ENCODE assay signal across 20 cellular contexts in the genomic region with DNA sequence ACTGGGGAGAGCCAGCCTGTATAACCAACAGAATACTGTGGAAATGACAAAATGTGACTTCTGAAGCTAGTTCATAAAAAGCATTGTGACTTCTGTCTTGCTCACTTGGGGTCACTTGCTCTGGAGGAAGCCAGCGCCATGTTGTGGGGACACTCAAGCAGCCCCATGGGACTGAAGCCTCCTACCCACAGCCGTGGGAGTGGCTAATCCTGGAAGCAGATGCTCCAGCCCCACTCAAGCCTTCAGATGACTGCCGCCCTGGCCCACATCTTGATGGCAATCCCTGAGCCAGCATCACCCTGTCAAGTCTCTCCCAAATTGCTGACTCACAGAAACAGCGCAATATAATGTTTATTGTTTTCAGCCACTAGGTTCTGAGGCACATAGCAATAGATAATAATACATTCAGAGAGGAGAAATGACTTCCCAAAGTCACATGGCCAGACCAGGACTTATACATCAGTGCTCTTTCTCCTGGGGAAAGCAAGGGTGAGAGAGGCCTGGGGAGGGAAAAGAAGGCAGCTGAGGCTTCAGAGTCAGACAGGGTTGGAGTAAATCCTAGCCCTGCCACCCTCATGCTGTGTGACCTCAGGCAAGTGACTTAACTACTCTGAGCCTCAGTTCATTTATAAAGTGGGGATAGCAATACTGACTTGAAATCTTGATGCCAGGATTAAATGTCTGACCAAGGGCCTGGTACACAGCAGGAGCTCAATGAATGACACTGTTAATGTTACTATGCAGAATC. TPM values are rescaled to one million over a fixed set of nuclear protein-coding genes. Genes with fewer than 3 reads are reported as not detected.
DNase-seq lines count a peak whose midpoint lies in the region; ATAC-seq, FAIRE-seq and TF ChIP-seq lines count a peak whose summit lies in the region.
"Had no signal": no experiment of that assay in that cellular context is flagged by ENCODE, and none has a peak within 500 bp of the region (broad histone marks: within the 10 kb centered on the region; RNA-seq: fewer than 3 reads in every experiment).

No MANE protein-coding gene starts in this region.

- no peak for TF ChIP-seq EP300 in K562 (IDR thresholded peaks at IDR 0.05; ENCODE audit: low read length)

- H4K20me1 ChIP-seq in K562 (replicated peaks; ENCODE audit: control insufficient read depth, insufficient read depth, low read length), result no peaks in the 10 kb centered on the region

- H3K4me3 ChIP-seq in GM12865 (ENCODE audit: low read depth, low read length), result peak overlapping the region; percentile 71
- no peak overlapping the region for H3K4me3 ChIP-seq in HEK293 (ENCODE audit: low read depth, low read length)
- H3K4me3 ChIP-seq in K562, result no peak overlapping the region
- H3K4me3 ChIP-seq: GM23338 had no signal

- TF ChIP-seq RAD21 in K562 (CRISPR knock-in tag; conservative IDR thresholded peaks at IDR 0.05 in 1 of 2, IDR thresholded peaks at IDR 0.05 in 1 of 2), result no peak

- no peak overlapping the region for H3K4me2 ChIP-seq in K562 (ENCODE audit: insufficient read depth, low read length)
- H3K4me2 ChIP-seq: GM23338 had no signal

- in situ Hi-C loops in K562 (cut with MboI), result no loop called here

- CTCF ChIA-PET in activated CD8-positive, alpha-beta memory T cell treated with anti-CD3 and anti-CD28 coated beads, Interleukin-2, amount 10 ng/mL, durations not matched to agents 7 days and 5 days (lab: Charles Lee), result interaction anchor here (1.2 to 6.4 kb wide), 4 partner anchors 9 to 21 kb away, joined by 4 to 50 read pairs (median 8); no protein-coding TSS in a partner anchor
- CTCF ChIA-PET in HEK293 (lab: Yijun Ruan, JAX) (interaction anchor here (0.6 kb wide), 1 partner anchor 53 kb away, joined by 4 read pairs; no protein-coding TSS in a partner anchor), K562 (lab: Yijun Ruan, JAX; ENCODE audit: low intra/inter-chr PET ratio) (no interaction called here)

- H3K36me3 ChIP-seq in HEK293 (ENCODE audit: control insufficient read depth in 2 of 2, insufficient read depth in 1 of 2, low read length in 2 of 2) (no peaks in the 10 kb centered on the region), K562 (ENCODE audit: control insufficient read depth, insufficient read depth, low read length) (no peaks in the 10 kb centered on the region)
- H3K36me3 ChIP-seq: BE2C had no signal

- H3K9me3 Mint-ChIP-seq in activated CD8-positive, alpha-beta memory T cell treated with anti-CD3 and anti-CD28 coated beads, Interleukin-2, amount 10 ng/mL, durations not matched to agents 7 days and 5 days (ENCODE audit: low read depth), result no peaks in the 10 kb centered on the region
- H3K9me3 Mint-ChIP-seq: CD4-positive, alpha-beta memory T cell had no signal

- H3K9me3 ChIP-seq in HEK293 (ENCODE audit: control insufficient read depth, insufficient read depth, low read depth, low read length), result no peaks in the 10 kb centered on the region
- H3K9me3 ChIP-seq in K562 (replicated peaks; ENCODE audit: control insufficient read depth, insufficient read depth, low read depth, low read length), result 0 out of 2 replicates have a peak, but pooled peaks cover 3% of the 10 kb centered on the region
- H3K9me3 ChIP-seq: BE2C had no signal

- no peak for FAIRE-seq in K562 (lab: Jason Lieb, UNC)
- FAIRE-seq: G401.6, HTR-8/SVneo had no signal

- no peak overlapping the region for H3K27ac Mint-ChIP-seq in activated CD8-positive, alpha-beta memory T cell treated with anti-CD3 and anti-CD28 coated beads, Interleukin-2, amount 10 ng/mL, durations not matched to agents 7 days and 5 days
- H3K27ac Mint-ChIP-seq: CD4-positive, alpha-beta memory T cell; GM23338; HFFc6 had no signal

- H3K27ac ChIP-seq in HEK293 (ENCODE audit: extremely low read depth, low read depth, low read length) (no peak overlapping the region), K562 (ENCODE audit: extremely low read depth, low read depth, low read length) (no peak overlapping the region)
- H3K27ac ChIP-seq: C4-2B had no signal

- WGBS in K562 (ENCODE audit: insufficient coverage, low coverage, missing lambda C conversion rate), result 56% methylated on average over 4 of the region's 4 CpGs

- no peak for TF ChIP-seq POLR2A in K562 (conservative IDR thresholded peaks at IDR 0.05)

- H3K36me3 Mint-ChIP-seq in activated CD8-positive, alpha-beta memory T cell treated with anti-CD3 and anti-CD28 coated beads, Interleukin-2, amount 10 ng/mL, durations not matched to agents 7 days and 5 days, result no peaks in the 10 kb centered on the region
- H3K36me3 Mint-ChIP-seq: CD4-positive, alpha-beta memory T cell had no signal

- H3K4me3 Mint-ChIP-seq in activated CD8-positive, alpha-beta memory T cell treated with anti-CD3 and anti-CD28 coated beads, Interleukin-2, amount 10 ng/mL, durations not matched to agents 7 days and 5 days, result no peak overlapping the region
- H3K4me3 Mint-ChIP-seq: CD4-positive, alpha-beta memory T cell; GM23338; H9; HFFc6 had no signal

- H3K9me1 ChIP-seq in K562 (ENCODE audit: control insufficient read depth, insufficient read depth, low read length), result no peaks in the 10 kb centered on the region

- H3K4me1 Mint-ChIP-seq in activated CD8-positive, alpha-beta memory T cell treated with anti-CD3 and anti-CD28 coated beads, Interleukin-2, amount 10 ng/mL, durations not matched to agents 7 days and 5 days, result peaks cover 75% of the 10 kb centered on the region

- peaks cover 11% of the 10 kb centered on the region for H3K27me3 Mint-ChIP-seq in activated CD8-positive, alpha-beta memory T cell treated with anti-CD3 and anti-CD28 coated beads, Interleukin-2, amount 10 ng/mL, durations not matched to agents 7 days and 5 days

- no peak for TF ChIP-seq CTCF in GM12865 (IDR thresholded peaks at IDR 0.05; ENCODE audit: insufficient read depth, low read depth, low read length, missing control alignments)
- TF ChIP-seq CTCF in HEK293 (tag by site-specific recombination; IDR thresholded peaks at IDR 0.05), result no peak
- TF ChIP-seq CTCF in K562 (IDR thresholded peaks at IDR 0.05 in 2 of 3, conservative IDR thresholded peaks at IDR 0.05 in 1 of 3; ENCODE audit: insufficient read depth in 2 of 3, low read depth in 1 of 3, low read length in 3 of 3), result no peak

- intact Hi-C loops in K562 (cut with micrococcal nuclease), result no loop called here

- ATAC-seq in activated CD8-positive, alpha-beta memory T cell treated with anti-CD3 and anti-CD28 coated beads, Interleukin-2, amount 10 ng/mL, durations not matched to agents 7 days and 5 days, result no peak
- peak; percentile 10; the same call in 2 of the 3 replicates for ATAC-seq in K562
- no peak for ATAC-seq in GM18519 (IDR thresholded peaks at IDR 0.05; ENCODE audit: low FRiP score, unreplicated experiment)
- ATAC-seq: GM23338 had no signal

- no peak overlapping the region for H3K9ac ChIP-seq in K562 (ENCODE audit: insufficient read depth in 1 of 2, low read depth in 2 of 2, low read length in 2 of 2)

- POLR2A ChIA-PET in HEK293 (lab: Yijun Ruan, JAX), result interaction anchor here (1.2 kb wide), 1 partner anchor 19 kb away, joined by 3 read pairs; no protein-coding TSS in a partner anchor
- POLR2A ChIA-PET in K562 (lab: Yijun Ruan, JAX), result interaction anchor here (0.6 to 1.0 kb wide), 4 partner anchors 19 to 213 kb away, joined by 3 to 5 read pairs (median 4); no protein-coding TSS in a partner anchor

- no peaks in the 10 kb centered on the region for H3K27me3 ChIP-seq in K562 (ENCODE audit: control insufficient read depth in 2 of 2, insufficient read depth in 2 of 2, low read length in 2 of 2)

- H3K4me1 ChIP-seq in HEK293 (ENCODE audit: control insufficient read depth, insufficient read depth, low read length), result no peaks in the 10 kb centered on the region
- H3K4me1 ChIP-seq in K562 (replicated peaks in 1 of 2; ENCODE audit: control insufficient read depth in 2 of 2, insufficient read depth in 2 of 2, low read length in 2 of 2), result peaks cover 19 to 29% of the 10 kb centered on the region in 2 experiments
- H3K4me1 ChIP-seq: BE2C had no signal

- no peak overlapping the region for H2AFZ ChIP-seq in K562 (ENCODE audit: low read depth, low read length)
- H2AFZ ChIP-seq: GM23338 had no signal

- peak; percentile 55 for DNase-seq in activated CD8-positive, alpha-beta memory T cell treated with anti-CD3 and anti-CD28 coated beads, Interleukin-2, amount 50 U/mL, for 48 hours
- DNase-seq in activated CD8-positive, alpha-beta memory T cell treated with anti-CD3 and anti-CD28 coated beads, Interleukin-2, amount 10 ng/mL, durations not matched to agents 7 days and 5 days, result no peak
- no peak for DNase-seq in GM12865 (ENCODE audit: low read depth)
- DNase-seq in K562 (ENCODE audit: extremely low read depth in 1 of 4, low spot score in 3 of 4), result no peak
- DNase-seq in NCI-H187 (lab: John Stamatoyannopoulos, UW), result no peak
- no peak for DNase-seq in NOMO-1 treated with DMSO at 0.1 percent for 48 hours (lab: John Stamatoyannopoulos, UW; ENCODE audit: unreplicated experiment)
- DNase-seq: BE2C; CD4-positive, alpha-beta memory T cell; DMS153; DMS79 treated with DMSO at 0.1 percent for 48 hours; EL; H9; HFFc6; KG1 had no signal

- H3K79me2 ChIP-seq in K562 (ENCODE audit: control insufficient read depth, insufficient read depth, low read length), result no peaks in the 10 kb centered on the region

- BruUV-seq in K562 (replicated peaks; lab: Mats Ljungman, UMichigan), result no TSS peak

RNA-seq across cellular contexts. Expression of a gene that starts 5.0 kb away (rescaled TPM):
- 10 to 100 TPM in 1 of 2 experiments, 1 to 10 TPM in 1; 3.8 to 14.8 TPM for total RNA-seq in activated CD8-positive, alpha-beta memory T cell treated with anti-CD3 and anti-CD28 coated beads, Interleukin-2, amount 10 ng/mL, durations not matched to agents 7 days and 5 days
- total RNA-seq in K562 (2011; cell fraction: chromatin; rRNA removed; ENCODE audit: low replicate concordance), result 14.4 and 37.6 TPM in 2 replicates
- total RNA-seq in K562 (2011; cell fraction: nucleolus; rRNA removed), result 36.7 and 39.3 TPM in 2 replicates
- 23.4 and 24.7 TPM in 2 replicates for total RNA-seq in K562 (2011; cell fraction: nucleoplasm; rRNA removed)
- total RNA-seq in K562 (2014; rRNA removed) (22.2 and 27.1 TPM in 2 replicates), K562 (2014; rRNA removed; fragmentation: Illumina TruSeq; extraction: Trizol) (5.9 and 8.7 TPM in 2 replicates), K562 (2015; rRNA removed; fragmentation: Illumina TruSeq; extraction: Trizol) (17.1 and 18.9 TPM in 2 replicates), K562 (2021) (38.4 and 40.2 TPM in 2 replicates)
- polyA plus RNA-seq in K562 (2011; rRNA removed) (5.6 and 12.0 TPM in 2 replicates), K562 (2014; fragmentation: Illumina TruSeq; extraction: Trizol) (22.4 and 24.4 TPM in 2 replicates), K562 (2014; fragmentation: Nextera tagmentation; extraction: Ambion mirVana) (1 to 10 TPM; 3.5 to 3.7 TPM), K562 (2014; rRNA removed) (18.2 and 19.9 TPM in 2 replicates)
- polyA plus RNA-seq in K562 (2011; cell fraction: cytosol; rRNA removed), result 10.7 and 17.1 TPM in 2 replicates
- 8.7 and 10.8 TPM in 2 replicates for polyA plus RNA-seq in K562 (2011; cell fraction: nucleus; rRNA removed)
- 23.2 and 39.4 TPM in 2 replicates for polyA plus RNA-seq in K562 (2012)
- polyA minus RNA-seq in K562 (2011; rRNA and poly(A)+ RNA removed), result 6.5 and 7.8 TPM in 2 replicates
- polyA minus RNA-seq in K562 (2011; cell fraction: cytosol; rRNA and poly(A)+ RNA removed), result 14.6 and 16.9 TPM in 2 replicates
- polyA minus RNA-seq in K562 (2011; cell fraction: nucleus; rRNA and poly(A)+ RNA removed), result 5.3 and 7.6 TPM in 2 replicates
- total RNA-seq: CD4-positive, alpha-beta memory T cell had no signal
- polyA plus RNA-seq: CD4-positive, alpha-beta memory T cell had no signal

RNA-seq across cellular contexts. Expression of a gene that starts 38.8 kb away (rescaled TPM):
- 10 to 100 TPM; 41.4 to 59.3 TPM for total RNA-seq in activated CD8-positive, alpha-beta memory T cell treated with anti-CD3 and anti-CD28 coated beads, Interleukin-2, amount 10 ng/mL, durations not matched to agents 7 days and 5 days
- 73.6 and 259 TPM in 2 replicates for total RNA-seq in K562 (2011; cell fraction: chromatin; rRNA removed; ENCODE audit: low replicate concordance)
- 259 and 285 TPM in 2 replicates for total RNA-seq in K562 (2011; cell fraction: nucleolus; rRNA removed)
- total RNA-seq in K562 (2011; cell fraction: nucleoplasm; rRNA removed), result 145 and 161 TPM in 2 replicates
- total RNA-seq in K562 (2014; rRNA removed) (117 and 131 TPM in 2 replicates), K562 (2014; rRNA removed; fragmentation: Illumina TruSeq; extraction: Trizol) (11.8 and 17.2 TPM in 2 replicates), K562 (2015; rRNA removed; fragmentation: Illumina TruSeq; extraction: Trizol) (50.7 and 55.6 TPM in 2 replicates), K562 (2021) (92.8 and 102 TPM in 2 replicates)
- polyA plus RNA-seq in K562 (2011; rRNA removed) (48.3 and 113 TPM in 2 replicates), K562 (2014; fragmentation: Illumina TruSeq; extraction: Trizol) (30.8 and 57.5 TPM in 2 replicates), K562 (2014; fragmentation: Nextera tagmentation; extraction: Ambion mirVana) (1 to 10 TPM; 2.5 to 5.1 TPM), K562 (2014; rRNA removed) (105 and 108 TPM in 2 replicates)
- polyA plus RNA-seq in K562 (2011; cell fraction: cytosol; rRNA removed), result 79.2 and 124 TPM in 2 replicates
- 514 and 538 TPM in 2 replicates for polyA plus RNA-seq in K562 (2011; cell fraction: nucleus; rRNA removed)
- polyA plus RNA-seq in K562 (2012), result 79.3 and 134 TPM in 2 replicates
- polyA minus RNA-seq in K562 (2011; rRNA and poly(A)+ RNA removed), result 15.8 and 16.2 TPM in 2 replicates
- 26.3 and 43.2 TPM in 2 replicates for polyA minus RNA-seq in K562 (2011; cell fraction: cytosol; rRNA and poly(A)+ RNA removed)
- polyA minus RNA-seq in K562 (2011; cell fraction: nucleus; rRNA and poly(A)+ RNA removed), result 54.1 and 78.2 TPM in 2 replicates
